In the genomic region with DNA sequence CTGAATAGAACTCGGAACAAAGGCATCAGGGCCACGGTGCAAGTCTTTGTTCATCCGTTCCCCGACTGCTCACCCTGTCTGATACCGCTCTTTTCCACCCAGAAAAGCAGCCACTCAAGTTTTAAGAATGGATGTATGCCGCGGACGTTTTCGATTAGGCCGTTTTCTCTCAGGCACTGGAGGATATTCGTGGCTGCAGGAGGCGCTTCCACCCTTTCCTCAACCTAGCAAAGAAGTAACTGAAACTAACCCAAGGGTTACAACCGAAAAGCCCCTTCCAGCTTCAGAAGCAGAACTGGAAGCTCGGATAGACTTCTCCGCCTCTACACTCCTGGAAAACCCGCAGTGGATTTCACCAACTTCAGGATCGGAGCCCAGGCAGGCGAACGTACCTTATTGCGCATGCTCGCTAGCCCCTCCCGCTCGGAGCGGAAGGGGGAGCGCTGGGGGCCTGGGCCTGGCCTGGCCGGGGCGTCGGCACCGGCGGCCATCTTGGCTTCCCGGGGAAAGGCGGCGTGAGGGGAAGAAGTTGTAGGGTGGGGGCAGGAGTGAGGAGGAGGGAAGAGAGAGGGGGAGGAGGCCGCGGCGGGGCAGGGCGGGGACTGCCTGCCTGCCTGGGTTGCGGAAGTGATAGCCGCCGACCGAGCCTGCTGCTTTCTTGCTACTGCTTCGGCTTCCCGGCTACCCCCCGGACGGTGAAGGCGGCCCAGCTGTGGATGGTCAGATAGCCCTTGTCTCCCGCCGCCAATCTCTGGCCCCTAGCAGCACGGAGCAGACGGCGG, we compare ENCODE assay signal across 8 cellular contexts. TPM values are rescaled to one million over a fixed set of nuclear protein-coding genes. Genes with fewer than 3 reads are reported as not detected.
DNase-seq lines count a peak whose midpoint lies in the region; FAIRE-seq and TF ChIP-seq lines count a peak whose summit lies in the region.

TSS of gene ACTR3 (plus strand) at position 619 of the 782 bp plus-strand sequence. CDS start 191 bp downstream, outside the sequence.

- peaks cover 37% of the 10 kb centered on the region for H3K36me3 Mint-ChIP-seq in HFFc6 (ENCODE audit: low read depth)
- H3K36me3 Mint-ChIP-seq in activated naive CD4-positive, alpha-beta T cell treated with anti-CD3 and anti-CD28 coated beads, Interleukin-2, amount 10 ng/mL, durations not matched to agents 7 days and 5 days: peaks cover 62% of the 10 kb centered on the region

- peak within 1 kb of the TSS; percentile 94 for H2AFZ ChIP-seq in neuronal stem cell (ENCODE audit: low read length)

- peak within 1 kb of the TSS; percentile 90 for H3K23ac ChIP-seq in neuronal stem cell (ENCODE audit: low read depth, low read length, poor library complexity)

- peaks cover 75% of the 10 kb centered on the region for H3K4me1 Mint-ChIP-seq in HFFc6 (ENCODE audit: low read depth)
- peaks cover 75% of the 10 kb centered on the region for H3K4me1 Mint-ChIP-seq in activated naive CD4-positive, alpha-beta T cell treated with anti-CD3 and anti-CD28 coated beads, Interleukin-2, amount 10 ng/mL, durations not matched to agents 7 days and 5 days

- peak within 1 kb of the TSS; percentile 44 for H2BK15ac ChIP-seq in neuronal stem cell (ENCODE audit: low read length)

- H3K27ac ChIP-seq in SK-N-MC (peak within 1 kb of the TSS; percentile 94), neuronal stem cell (replicated peaks; ENCODE audit: low read length) (peak within 1 kb of the TSS; percentile 98)

- peak within 1 kb of the TSS; percentile 99 for H4K91ac ChIP-seq in neuronal stem cell (ENCODE audit: low read depth, low read length, poor library complexity)

- H3K9ac ChIP-seq in SK-N-MC (ENCODE audit: insufficient read length) (peak within 1 kb of the TSS; percentile 93), neuronal stem cell (ENCODE audit: low read depth, low read length, poor library complexity) (peak within 1 kb of the TSS; percentile 100)

- H3K4me1 ChIP-seq in neuronal stem cell (ENCODE audit: control insufficient read depth in 2 of 2, insufficient read depth in 1 of 2, low read depth in 1 of 2, low read length in 2 of 2): peaks cover 2 to 10% of the 10 kb centered on the region in 2 donors

- no peak for FAIRE-seq in frontal cortex (lab: Jason Lieb, UNC)

- WGBS in neuronal stem cell (ENCODE audit: extremely low coverage in 2 of 2, insufficient read length in 2 of 2, insufficient replicate concordance in 1 of 2), 2 donors: no CpG with 5 or more reads among the region's 51 CpGs

- H3K9me3 Mint-ChIP-seq in HFFc6: no peaks in the 10 kb centered on the region
- no peaks in the 10 kb centered on the region for H3K9me3 Mint-ChIP-seq in activated naive CD4-positive, alpha-beta T cell treated with anti-CD3 and anti-CD28 coated beads, Interleukin-2, amount 10 ng/mL, durations not matched to agents 7 days and 5 days

- H3K27ac Mint-ChIP-seq in HFFc6: peak within 1 kb of the TSS; percentile 98
- peak within 1 kb of the TSS; percentile 98 for H3K27ac Mint-ChIP-seq in activated naive CD4-positive, alpha-beta T cell treated with anti-CD3 and anti-CD28 coated beads, Interleukin-2, amount 10 ng/mL, durations not matched to agents 7 days and 5 days

- peaks cover 4% of the 10 kb centered on the region; the same call in 1 of the 2 replicates for H3K36me3 ChIP-seq in SK-N-MC (ENCODE audit: insufficient read depth, low read length)
- H3K36me3 ChIP-seq in neuronal stem cell (replicated peaks in 1 of 2; ENCODE audit: control insufficient read depth in 2 of 2, insufficient read depth in 2 of 2, low read length in 2 of 2): peaks cover 0 to 22% of the 10 kb centered on the region in 2 donors

- CTCF ChIA-PET in activated naive CD4-positive, alpha-beta T cell treated with anti-CD3 and anti-CD28 coated beads, Interleukin-2, amount 10 ng/mL, durations not matched to agents 7 days and 5 days (lab: Charles Lee): interaction anchor here (3.1 kb wide), 1 partner anchor 11 kb away, joined by 21 read pairs; no protein-coding TSS in a partner anchor

- H3K4me3 ChIP-seq in NB4 (ENCODE audit: low read depth, low read length): peak within 1 kb of the TSS; percentile 92
- peak within 1 kb of the TSS; percentile 85 for H3K4me3 ChIP-seq in SK-N-MC
- H3K4me3 ChIP-seq in neuronal stem cell (ENCODE audit: low read length in 2 of 2): peak within 1 kb of the TSS; percentile 92 to 95

- DNase-seq in GM04504 (ENCODE audit: low read depth) (peak; percentile 99), HFFc6 (peak; percentile 96), NB4 (ENCODE audit: low read depth) (peak; percentile 99), SK-N-MC (ENCODE audit: low read depth, low spot score) (peak; percentile 95), frontal cortex (ENCODE audit: low spot score in 2 of 2) (peak; percentile 90), neuronal stem cell (ENCODE audit: low spot score) (peak; percentile 99)
- peak; percentile 99 for DNase-seq in activated naive CD4-positive, alpha-beta T cell treated with anti-CD3 and anti-CD28 coated beads, Interleukin-2, amount 10 ng/mL, durations not matched to agents 7 days and 5 days

- peak within 1 kb of the TSS; percentile 99 for H2BK120ac ChIP-seq in neuronal stem cell (ENCODE audit: low read depth, low read length)

- H3K14ac ChIP-seq in neuronal stem cell (ENCODE audit: low read length): peak within 1 kb of the TSS; percentile 95

- peak within 1 kb of the TSS; percentile 64 for H2BK12ac ChIP-seq in neuronal stem cell (ENCODE audit: low read length)

- peaks cover 2% of the 10 kb centered on the region for H3K79me1 ChIP-seq in neuronal stem cell (ENCODE audit: low read depth, low read length)

- peak within 1 kb of the TSS; percentile 96 for H3K4me3 Mint-ChIP-seq in HFFc6
- H3K4me3 Mint-ChIP-seq in activated naive CD4-positive, alpha-beta T cell treated with anti-CD3 and anti-CD28 coated beads, Interleukin-2, amount 10 ng/mL, durations not matched to agents 7 days and 5 days: peak within 1 kb of the TSS; percentile 94

- TF ChIP-seq POLR2A in NB4 (IDR thresholded peaks at IDR 0.05; ENCODE audit: extremely low read depth, insufficient read length): peak; percentile 94

- H3K4me2 ChIP-seq in neuronal stem cell (ENCODE audit: insufficient read depth, low read length, poor library complexity, severe bottlenecking): peak within 1 kb of the TSS; percentile 68

- H2AK5ac ChIP-seq in neuronal stem cell (ENCODE audit: low read depth, low read length): peak within 1 kb of the TSS; percentile 72

- peaks cover 4% of the 10 kb centered on the region for H3K27me3 Mint-ChIP-seq in HFFc6 (ENCODE audit: insufficient read depth)
- H3K27me3 Mint-ChIP-seq in activated naive CD4-positive, alpha-beta T cell treated with anti-CD3 and anti-CD28 coated beads, Interleukin-2, amount 10 ng/mL, durations not matched to agents 7 days and 5 days: no peaks in the 10 kb centered on the region

- peak within 1 kb of the TSS; percentile 99 for H2BK5ac ChIP-seq in neuronal stem cell (ENCODE audit: low read length)

- peak within 1 kb of the TSS; percentile 61 for H3K4ac ChIP-seq in neuronal stem cell (ENCODE audit: low read length)

- peak within 1 kb of the TSS; percentile 95 for H4K8ac ChIP-seq in neuronal stem cell (ENCODE audit: low read depth, low read length)

- TF ChIP-seq CTCF in HFFc6 (IDR thresholded peaks at IDR 0.05) (no peak; the same call in 1 of the 2 replicates), NB4 (IDR thresholded peaks at IDR 0.05; ENCODE audit: low read depth, low read length) (no peak), subcutaneous adipose tissue (IDR thresholded peaks at IDR 0.05; ENCODE audit: low read depth) (no peak)

- H3K27me3 ChIP-seq in neuronal stem cell (ENCODE audit: control insufficient read depth in 3 of 3, insufficient read depth in 3 of 3, low read depth in 1 of 3, low read length in 3 of 3): no peaks in the 10 kb centered on the region

- peak within 1 kb of the TSS; percentile 100 for H3K18ac ChIP-seq in neuronal stem cell (ENCODE audit: low read length)

- H3K9me3 ChIP-seq in SK-N-MC (ENCODE audit: low read depth, low read length): no peaks in the 10 kb centered on the region
- H3K9me3 ChIP-seq in neuronal stem cell (replicated peaks in 1 of 2; ENCODE audit: control insufficient read depth in 2 of 2, insufficient read depth in 1 of 2, low read depth in 1 of 2, low read length in 2 of 2): no peaks in the 10 kb centered on the region

RNA-seq across cellular contexts. Expression of gene ACTR3, which starts in this region (rescaled TPM):
- 100 to 1,000 TPM; 562 to 663 (median 628) TPM for total RNA-seq in HFFc6 (2021; fragmentation: NEBNext Ultra II Directional; extraction: Animal tissue kit (Norgen Biotek cat#: 25700))
- total RNA-seq in frontal cortex (99.9 TPM), subcutaneous adipose tissue (100 to 1,000 TPM in 3 of 4 donors, 10 to 100 TPM in 1; 59.7 to 161 (median 124) TPM)
- 92.5 TPM for polyA plus RNA-seq in neuronal stem cell (2013, experiment 1 of 2)
- 89.5 TPM for polyA plus RNA-seq in neuronal stem cell (2013, experiment 2 of 2)

Comparison
In these comparisons a context has a peak if more than half of its experiments do, and no peak if none do; other contexts are left out.
1. Peak in every context shown above with its lines: DNase-seq, H3K4me3 ChIP-seq and H3K27ac ChIP-seq.